In genomic region chr1:151611832-151612505, GRCh38 we compare ENCODE assay signal across 8 cellular contexts. TPM values are rescaled to one million over a fixed set of nuclear protein-coding genes. Genes with fewer than 3 reads are reported as not detected.
DNase-seq lines count a peak whose midpoint lies in the region; ATAC-seq and TF ChIP-seq lines count a peak whose summit lies in the region.

TSS of gene SNX27 (plus strand) at chr1:151612050. CDS start at chr1:151612202, 152 bp downstream.

- no peaks in the 10 kb centered on the region for H3K9me3 Mint-ChIP-seq in endothelial cell (ENCODE audit: unreplicated experiment)

- POLR2A ChIA-PET in IMR-90 (lab: Charles Lee; ENCODE audit: unreplicated experiment): no interaction called here
- POLR2A ChIA-PET in OCI-LY7 (lab: Charles Lee): interaction anchor here (0.6 to 0.8 kb wide), 2 partner anchors 43 to 60 kb away, joined by 3 to 4 read pairs; no protein-coding TSS in a partner anchor

- H3K4ac ChIP-seq in IMR-90 (ENCODE audit: low read depth, low read length): peak within 1 kb of the TSS; percentile 82

- CTCF ChIA-PET in IMR-90 (lab: Yijun Ruan, JAX) (interaction anchor here (1.4 kb wide), 1 partner anchor 18 kb away, joined by 7 read pairs; no protein-coding TSS in a partner anchor), OCI-LY7 (lab: Charles Lee; ENCODE audit: unreplicated experiment) (no interaction called here)

- no peak for TF ChIP-seq POLR2A in IMR-90 (IDR thresholded peaks at IDR 0.05; ENCODE audit: low read depth, low read length)

- peak within 1 kb of the TSS; percentile 95 for H2BK5ac ChIP-seq in IMR-90 (ENCODE audit: low read depth, low read length, poor library complexity, severe bottlenecking)

- peak within 1 kb of the TSS; percentile 76 for H2BK120ac ChIP-seq in IMR-90 (ENCODE audit: low read depth, low read length)

- peak within 1 kb of the TSS; percentile 40; the same call in 1 of the 2 replicates for H2AK5ac ChIP-seq in IMR-90 (ENCODE audit: low read depth, low read length)

- DNase-seq in DMS 273 treated with DMSO at 0.1 percent for 48 hours (lab: John Stamatoyannopoulos, UW) (peak; percentile 90), IMR-90 (peak; percentile 90), OCI-LY7 (ENCODE audit: low spot score) (peak; percentile 92), endothelial cell (ENCODE audit: low spot score) (peak; percentile 92), midbrain (lab: John Stamatoyannopoulos, UW) (peak; percentile 95)
- DNase-seq in activated CD8-positive, alpha-beta memory T cell treated with anti-CD3 and anti-CD28 coated beads, Interleukin-2, amount 50 U/mL, for 48 hours: peak; percentile 89
- peak; percentile 65 to 75 for DNase-seq in stimulated activated CD8-positive, alpha-beta memory T cell treated with anti-CD3 and anti-CD28 coated beads, Interleukin-2, amount 100 ng/mL, for 1 hour (ENCODE audit: low read depth in 2 of 2)

- peaks cover 4% of the 10 kb centered on the region; the same call in 1 of the 2 replicates for H3K79me2 ChIP-seq in OCI-LY7 (ENCODE audit: insufficient read depth, low read depth, low read length)

- H3K4me1 Mint-ChIP-seq in endothelial cell (ENCODE audit: unreplicated experiment): peaks cover 19% of the 10 kb centered on the region

- H3K9me1 ChIP-seq in IMR-90 (ENCODE audit: insufficient read depth, low read length): peaks cover 14% of the 10 kb centered on the region; the same call in 1 of the 2 replicates

- peak within 1 kb of the TSS; percentile 88 for H3K27ac Mint-ChIP-seq in endothelial cell (ENCODE audit: unreplicated experiment)

- peak within 1 kb of the TSS; percentile 15; the same call in 2 of the 3 replicates for H2BK15ac ChIP-seq in IMR-90 (ENCODE audit: low read depth, low read length)

- H4K20me1 ChIP-seq in IMR-90 (ENCODE audit: insufficient read depth, low read length): peaks cover 15% of the 10 kb centered on the region; the same call in 1 of the 2 replicates
- H4K20me1 ChIP-seq in OCI-LY7 (ENCODE audit: insufficient read depth, low read length): no peaks in the 10 kb centered on the region

- H3K9me2 ChIP-seq in OCI-LY7 (ENCODE audit: insufficient read depth, low read length): no peaks in the 10 kb centered on the region

- dilution Hi-C loops in IMR-90 (cut with HindIII; ENCODE audit: low sequenced_read_pairs, unreplicated experiment): no loop called here

- peak within 1 kb of the TSS; percentile 93 for H3K23ac ChIP-seq in IMR-90 (ENCODE audit: low read depth, low read length)

- 1% methylated on average over 25 of the region's 79 CpGs; no CpG with 5 or more reads in 1 of the 2 experiments for WGBS in IMR-90 (ENCODE audit: extremely low coverage in 2 of 2, insufficient read length in 1 of 2), 2 experiments

- H4K8ac ChIP-seq in IMR-90 (ENCODE audit: low read depth in 2 of 2, low read length in 2 of 2): peak within 1 kb of the TSS; percentile 56 to 68

- H2AFZ ChIP-seq in IMR-90 (replicated peaks; ENCODE audit: low read length, poor library complexity): peak within 1 kb of the TSS; percentile 97
- peak within 1 kb of the TSS; percentile 88 for H2AFZ ChIP-seq in OCI-LY7 (ENCODE audit: low read length)

- intact Hi-C loops in IMR-90 (cut with micrococcal nuclease) (no loop called here), OCI-LY7 (cut with micrococcal nuclease; ENCODE audit: unreplicated experiment) (no loop called here)

- H4K5ac ChIP-seq in IMR-90 (ENCODE audit: low read depth, low read length): peak within 1 kb of the TSS; percentile 50

- peak within 1 kb of the TSS; percentile 99 for H3K4me2 ChIP-seq in IMR-90 (ENCODE audit: low read depth, low read length)
- H3K4me2 ChIP-seq in OCI-LY7 (ENCODE audit: low read length): peak within 1 kb of the TSS; percentile 78

- H3K56ac ChIP-seq in IMR-90 (ENCODE audit: extremely low read depth, insufficient read depth, low read length): 0 out of 2 replicates have a peak within 1 kb of the TSS, but pooled peaks have one; percentile 36

- H3K27ac ChIP-seq in IMR-90 (ENCODE audit: insufficient read depth, low read length): peak within 1 kb of the TSS; percentile 89
- peak within 1 kb of the TSS; percentile 42 for H3K27ac ChIP-seq in OCI-LY7 (ENCODE audit: low read depth, low read length, poor library complexity, severe bottlenecking)

- H3K9ac ChIP-seq in IMR-90 (ENCODE audit: low read depth, low read length): peak within 1 kb of the TSS; percentile 80

- in situ Hi-C loops in IMR-90 (cut with MboI; ENCODE audit: low sequenced_read_pairs): no loop called here

- TF ChIP-seq RAD21 in IMR-90 (IDR thresholded peaks at IDR 0.05; ENCODE audit: low read length): no peak

- TF ChIP-seq CTCF in IMR-90 (conservative IDR thresholded peaks at IDR 0.05; ENCODE audit: low read depth, low read length) (no peak), OCI-LY7 (conservative IDR thresholded peaks at IDR 0.05; ENCODE audit: low read length) (no peak), endothelial cell (IDR thresholded peaks at IDR 0.05; ENCODE audit: unreplicated experiment) (no peak)

- BruUV-seq in IMR-90 (replicated peaks; lab: Mats Ljungman, UMichigan): no TSS peak
- BruUV-seq in OCI-LY7 (replicated peaks; lab: Mats Ljungman, UMichigan): no TSS peak

- H3K4me3 ChIP-seq in IMR-90 (ENCODE audit: insufficient read depth, low read depth, low read length): peak within 1 kb of the TSS; percentile 84
- H3K4me3 ChIP-seq in OCI-LY7 (ENCODE audit: low read depth, low read length, poor library complexity, severe bottlenecking): peak within 1 kb of the TSS; percentile 97

- peak; percentile 92 for ATAC-seq in GM21528 (IDR thresholded peaks at IDR 0.05; ENCODE audit: low FRiP score, unreplicated experiment)
- ATAC-seq in IMR-90 (ENCODE audit: low read depth): peak; percentile 88

- H3K36me3 ChIP-seq in IMR-90 (ENCODE audit: control insufficient read depth, insufficient read depth, low read length): no peaks in the 10 kb centered on the region
- peaks cover 6% of the 10 kb centered on the region; the same call in 1 of the 2 replicates for H3K36me3 ChIP-seq in OCI-LY7 (ENCODE audit: insufficient read depth, low read length)

- peaks cover 5% of the 10 kb centered on the region for H3K27me3 Mint-ChIP-seq in endothelial cell (ENCODE audit: unreplicated experiment)

- peak within 1 kb of the TSS; percentile 79 for H3K14ac ChIP-seq in IMR-90 (replicated peaks; ENCODE audit: low read depth, low read length)

- H3K9me3 ChIP-seq in IMR-90 (ENCODE audit: control insufficient read depth, insufficient read depth, low read length) (no peaks in the 10 kb centered on the region), OCI-LY7 (ENCODE audit: low read length) (no peaks in the 10 kb centered on the region)

- peak within 1 kb of the TSS; percentile 99 for H3K4me3 Mint-ChIP-seq in endothelial cell (ENCODE audit: unreplicated experiment)

- peak within 1 kb of the TSS; percentile 92 for H2AK9ac ChIP-seq in IMR-90 (replicated peaks; ENCODE audit: low read depth, low read length, poor library complexity)

- H4K91ac ChIP-seq in IMR-90 (ENCODE audit: insufficient read depth, low read depth, low read length): peak within 1 kb of the TSS; percentile 66

- H3K4me1 ChIP-seq in IMR-90 (ENCODE audit: control insufficient read depth, insufficient read depth, low read length) (peaks cover 10% of the 10 kb centered on the region), OCI-LY7 (ENCODE audit: insufficient read depth, low read length, poor library complexity, severe bottlenecking) (peaks cover 17% of the 10 kb centered on the region)

- peaks cover 16% of the 10 kb centered on the region for H3K36me3 Mint-ChIP-seq in endothelial cell (ENCODE audit: low read depth, unreplicated experiment)

- H3K18ac ChIP-seq in IMR-90 (ENCODE audit: low read depth, low read length): peak within 1 kb of the TSS; percentile 40

- peak within 1 kb of the TSS; percentile 38; the same call in 1 of the 2 replicates for H2BK20ac ChIP-seq in IMR-90 (ENCODE audit: low read depth, low read length)

- peaks cover 13 to 47% of the 10 kb centered on the region in 2 experiments for H3K79me1 ChIP-seq in IMR-90 (ENCODE audit: low read depth in 1 of 2, low read length in 2 of 2)

- H3K27me3 ChIP-seq in IMR-90 (ENCODE audit: control insufficient read depth, insufficient read depth, low read length): no peaks in the 10 kb centered on the region

TF ChIP-seq in IMR-90, 13 proteins besides CTCF, POLR2A, EP300 and RAD21:
- no peak for TF ChIP-seq NFE2L2 (IDR thresholded peaks at IDR 0.05; ENCODE audit: low read depth, low read length)
- TF ChIP-seq RFX5 (IDR thresholded peaks at IDR 0.05; ENCODE audit: low read depth, low read length): no peak
- no peak for TF ChIP-seq BHLHE40 (IDR thresholded peaks at IDR 0.05; ENCODE audit: low read depth, low read length)
- TF ChIP-seq MXI1 (IDR thresholded peaks at IDR 0.05; ENCODE audit: borderline replicate concordance, low read depth, low read length): peak; percentile 27
- peak; percentile 78 for TF ChIP-seq MAZ (IDR thresholded peaks at IDR 0.05; ENCODE audit: borderline replicate concordance, low read depth, low read length)
- TF ChIP-seq SMC3 (IDR thresholded peaks at IDR 0.05; ENCODE audit: low read depth, low read length): no peak
- TF ChIP-seq FOS (IDR thresholded peaks at IDR 0.05; ENCODE audit: low read depth, low read length): no peak
- TF ChIP-seq RCOR1 (IDR thresholded peaks at IDR 0.05; ENCODE audit: insufficient replicate concordance, low read length): no peak

RNA-seq across cellular contexts. Expression of gene SNX27, which starts in this region (rescaled TPM):
- total RNA-seq in IMR-90 (2012; rRNA removed) (25.6 and 34.4 TPM in 2 replicates), OCI-LY7 (2022) (31.6 and 32.0 TPM in 2 replicates), endothelial cell (ENCODE audit: unreplicated experiment) (28.9 TPM)
- 9.3 and 12.3 TPM in 2 replicates for polyA plus RNA-seq in IMR-90 (2012; rRNA removed)
- polyA plus RNA-seq in IMR-90 (2012; cell fraction: cytosol; rRNA removed): 4.6 and 5.4 TPM in 2 replicates
- 6.0 and 17.1 TPM in 2 replicates for polyA plus RNA-seq in IMR-90 (2012; cell fraction: nucleus; rRNA removed; ENCODE audit: low replicate concordance)
- 13.5 and 16.4 TPM in 2 replicates for total RNA-seq in OCI-LY7 (2014; rRNA removed; shearing (Covaris generic))

Comparison
In these comparisons a context has a peak if more than half of its experiments do, and no peak if none do; other contexts are left out.
1. Peak in every context shown above with its lines: DNase-seq, ATAC-seq, H3K4me3 ChIP-seq and H3K27ac ChIP-seq.